ENCODE assay signal across 24 cellular contexts in the genomic region with DNA sequence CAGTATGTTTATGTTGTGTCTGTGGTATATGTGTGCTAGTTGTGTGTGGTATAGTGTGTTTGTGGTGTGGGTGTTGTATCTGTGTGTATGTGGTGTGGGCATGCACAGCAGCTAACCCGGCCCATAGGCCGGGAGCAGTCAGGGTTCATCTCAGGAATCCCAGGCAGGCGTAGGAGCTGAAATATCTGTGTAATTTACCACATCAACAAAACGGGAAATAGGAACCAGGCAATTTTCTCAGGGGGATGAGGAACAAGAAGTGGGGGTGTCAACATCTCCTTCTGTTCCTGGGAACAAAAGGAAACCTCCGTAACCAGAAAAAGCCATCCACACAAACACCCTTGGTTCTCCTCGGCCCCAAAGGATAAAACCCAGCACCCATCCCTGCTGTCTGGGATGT. TPM values are rescaled to one million over a fixed set of nuclear protein-coding genes. Genes with fewer than 3 reads are reported as not detected.
"Had no signal": no experiment of that assay in that cellular context is flagged by ENCODE, and none has a peak within 500 bp of the region (broad histone marks: within the 10 kb centered on the region; RNA-seq: fewer than 3 reads in every experiment).

No MANE protein-coding gene starts in this region.

- H3K9me3 ChIP-seq: left lung, right lobe of liver, stomach, transverse colon, uterus had no signal

- H3K27me3 ChIP-seq: left lung, right lobe of liver, stomach, transverse colon, uterus had no signal

- ATAC-seq: activated CD8-positive, alpha-beta T cell treated with anti-CD3 and anti-CD28 coated beads, Interleukin-2, amount 10 ng/mL, durations not matched to agents 7 days and 5 days; left lung had no signal

- H3K27ac ChIP-seq: left lung, right lobe of liver, stomach, transverse colon, uterus, WERI-Rb-1 had no signal

- H3K4me1 ChIP-seq: right lobe of liver, transverse colon, uterus had no signal

- DNase-seq: activated CD4-positive, alpha-beta T cell treated with anti-CD3 and anti-CD28 coated beads, Interleukin-2, amount 10 ng/mL, durations not matched to agents 7 days and 5 days; activated CD4-positive, CD25-positive, alpha-beta regulatory T cell treated with anti-CD3 and anti-CD28 coated beads, Interleukin-2, amount 50 U/mL, for 72 hours; activated CD8-positive, alpha-beta T cell treated with anti-CD3 and anti-CD28 coated beads, Interleukin-2, amount 10 ng/mL, durations not matched to agents 7 days and 5 days; activated gamma-delta T cell; aorta; caudate nucleus; dermis blood vessel endothelial cell; effector memory CD4-positive, alpha-beta T cell; foreskin melanocyte; glutamatergic neuron; hippocampal formation; kidney glomerular epithelial cell; naive B cell; occipital lobe; right lobe of liver; small intestine; stimulated activated CD4-positive, alpha-beta T cell treated with anti-CD3 and anti-CD28 coated beads, Interleukin-2, amount 100 ng/mL, for 24 hours; stomach; transverse colon; uterus; WERI-Rb-1 had no signal

- H3K36me3 ChIP-seq: left lung, right lobe of liver, stomach, transverse colon, uterus, WERI-Rb-1 had no signal

- H3K4me3 ChIP-seq: left lung, lung, right lobe of liver, stomach, transverse colon, uterus had no signal

RNA-seq across cellular contexts. Expression of gene ZNF488, which starts 24.5 kb away (rescaled TPM):
- total RNA-seq: activated CD8-positive, alpha-beta T cell treated with anti-CD3 and anti-CD28 coated beads, Interleukin-2, amount 10 ng/mL, durations not matched to agents 7 days and 5 days; activated T-helper 1 cell treated with anti-CD3 and anti-CD28 coated beads, Interleukin-12 subunit alpha, Interleukin-12 subunit beta, Interleukin-2, Interleukin-4 antibody, amounts not matched to agents 30 ng/mL and 10 ng/mL and 1 ng/mL, durations not matched to agents 14 hours and 24 hours and 36 hours; right lobe of liver had no signal
